ENCODE assay signal across 19 cellular contexts in genomic region chr16:27879601-27880247, GRCh38.
"Had no signal": no experiment of that assay in that cellular context is flagged by ENCODE, and none has a peak within 500 bp of the region (broad histone marks: within the 10 kb centered on the region; RNA-seq: fewer than 3 reads in every experiment).

No MANE protein-coding gene starts in this region.

- H3K27ac ChIP-seq: brain microvascular endothelial cell, gastroesophageal sphincter, skin epidermis had no signal

- H3K4me1 ChIP-seq: gastroesophageal sphincter had no signal

- H3K4me1 Mint-ChIP-seq: activated B cell treated with CpG ODN at 0.5 μM for 24 hours; activated naive CD8-positive, alpha-beta T cell treated with anti-CD3 and anti-CD28 coated beads for 36 hours; natural killer cell had no signal

- ATAC-seq: effector memory CD8-positive, alpha-beta T cell; gastroesophageal sphincter; natural killer cell had no signal

- H3K4me3 Mint-ChIP-seq: activated B cell treated with CpG ODN at 0.5 μM for 24 hours; activated naive CD8-positive, alpha-beta T cell treated with anti-CD3 and anti-CD28 coated beads for 36 hours; dendritic cell treated with granulocyte-macrophage colony-stimulating factor and Interleukin-4, amounts not matched to agents 40 ng/mL and 50 ng/mL, for 4 days; effector memory CD8-positive, alpha-beta T cell; natural killer cell had no signal

- H3K36me3 Mint-ChIP-seq: activated naive CD8-positive, alpha-beta T cell treated with anti-CD3 and anti-CD28 coated beads for 36 hours; natural killer cell had no signal

- H3K27me3 ChIP-seq: brain microvascular endothelial cell had no signal

- H3K27ac Mint-ChIP-seq: activated B cell treated with CpG ODN at 0.5 μM for 24 hours; activated naive CD8-positive, alpha-beta T cell treated with anti-CD3 and anti-CD28 coated beads for 36 hours; dendritic cell treated with granulocyte-macrophage colony-stimulating factor and Interleukin-4, amounts not matched to agents 40 ng/mL and 50 ng/mL, for 4 days; effector memory CD8-positive, alpha-beta T cell; natural killer cell had no signal

- H3K4me3 ChIP-seq: gastroesophageal sphincter, skin epidermis had no signal

- DNase-seq: activated B cell treated with CpG ODN at 0.5 μM for 24 hours; activated CD4-positive, alpha-beta T cell treated with anti-CD3 and anti-CD28 coated beads for 48 hours; activated CD8-positive, alpha-beta memory T cell treated with anti-CD3 and anti-CD28 coated beads, Interleukin-2, amount 50 U/mL, for 48 hours; activated naive CD8-positive, alpha-beta T cell treated with anti-CD3 and anti-CD28 coated beads for 36 hours; brain microvascular endothelial cell; cerebellar nuclear complex; effector memory CD8-positive, alpha-beta T cell; islet precursor cell; mesenchymal stem cell; natural killer cell; stimulated activated CD4-positive, alpha-beta T cell treated with anti-CD3 and anti-CD28 coated beads, Interleukin-4, amount 100 ng/mL, for 4 hours; stimulated activated CD8-positive, alpha-beta memory T cell treated with anti-CD3 and anti-CD28 coated beads, Interleukin-4, amount 100 ng/mL, for 48 hours; stimulated activated naive CD4-positive, alpha-beta T cell treated with Interleukin-2 at 50 U/mL for 16 hours; substantia nigra; T-helper 2 cell; trophoblast cell had no signal

- H3K36me3 ChIP-seq: brain microvascular endothelial cell, gastroesophageal sphincter had no signal
